Comparison of ENCODE assay signal across 8 cellular contexts in genomic region chr3:65672876-65673815, GRCh38.
A peak's percentile ranks its signal among the peaks of the same experiment; 100 is the strongest.
DNase-seq lines count a peak whose midpoint lies in the region; ATAC-seq and TF ChIP-seq lines count a peak whose summit lies in the region.

No MANE protein-coding gene starts in this region.

- WGBS in mesenchymal stem cell: 46% methylated on average over 7 of the region's 11 CpGs

- H3K18ac ChIP-seq in mesenchymal stem cell (ENCODE audit: low read depth in 1 of 2, low read length in 2 of 2): no peak overlapping the region

- TF ChIP-seq CTCF in OCI-LY3 (IDR thresholded peaks at IDR 0.05; ENCODE audit: low read depth, low read length): peak; percentile 92

- no peaks in the 10 kb centered on the region for H3K79me2 ChIP-seq in OCI-LY3 (ENCODE audit: low read length)

- H3K14ac ChIP-seq in mesenchymal stem cell (ENCODE audit: low read length in 2 of 2): no peak overlapping the region

- H3K4ac ChIP-seq in mesenchymal stem cell (ENCODE audit: low read depth in 1 of 2, low read length in 2 of 2): no peak overlapping the region

- H2BK120ac ChIP-seq in mesenchymal stem cell (ENCODE audit: low read depth, low read length): no peak overlapping the region

- H2BK5ac ChIP-seq in mesenchymal stem cell (ENCODE audit: low read depth, low read length, poor library complexity, severe bottlenecking): no peak overlapping the region

- no peak overlapping the region for H2AK5ac ChIP-seq in mesenchymal stem cell (ENCODE audit: low read length, severe bottlenecking)

- H2BK15ac ChIP-seq in mesenchymal stem cell (ENCODE audit: low read depth, poor library complexity, severe bottlenecking): no peak overlapping the region

- ATAC-seq in GM19467 (IDR thresholded peaks at IDR 0.05; ENCODE audit: unreplicated experiment) (no peak), HG03045 (IDR thresholded peaks at IDR 0.05; ENCODE audit: unreplicated experiment) (no peak)

- no peak overlapping the region for H3K27ac ChIP-seq in OCI-LY3 (ENCODE audit: low read length)
- no peak overlapping the region for H3K27ac ChIP-seq in mesenchymal stem cell (ENCODE audit: low read length, poor library complexity, severe bottlenecking)

- H2AFZ ChIP-seq in OCI-LY3 (ENCODE audit: low read depth, low read length): no peak overlapping the region
- H2AFZ ChIP-seq in mesenchymal stem cell (ENCODE audit: low read depth, low read length): no peak overlapping the region

- no peak overlapping the region for H3K23ac ChIP-seq in mesenchymal stem cell (ENCODE audit: low read length in 2 of 2)

- no peaks in the 10 kb centered on the region for H3K27me3 ChIP-seq in H7 (ENCODE audit: control insufficient read depth, insufficient read depth, low read length)
- H3K27me3 ChIP-seq in OCI-LY3 (ENCODE audit: low read depth, low read length): peaks cover 30% of the 10 kb centered on the region
- no peaks in the 10 kb centered on the region for H3K27me3 ChIP-seq in mesenchymal stem cell (ENCODE audit: control insufficient read depth in 1 of 2, insufficient read depth in 1 of 2, low read length in 2 of 2)

- peak; percentile 9 for DNase-seq in DMS153 treated with DMSO at 0.1 percent for 48 hours (lab: John Stamatoyannopoulos, UW; ENCODE audit: unreplicated experiment)
- DNase-seq in DMS153 (lab: John Stamatoyannopoulos, UW): no peak
- DNase-seq in H7: peak; percentile 13
- peak; percentile 40 to 62 for DNase-seq in dermis microvascular lymphatic vessel endothelial cell (ENCODE audit: low read depth in 2 of 2)
- peak; percentile 46 for DNase-seq in mesenchymal stem cell

- H3K9me3 ChIP-seq in OCI-LY3 (ENCODE audit: insufficient read depth, low read length): no peaks in the 10 kb centered on the region
- H3K9me3 ChIP-seq in mesenchymal stem cell (ENCODE audit: control insufficient read depth, low read length): no peaks in the 10 kb centered on the region

- H4K91ac ChIP-seq in mesenchymal stem cell (ENCODE audit: low read length): no peak overlapping the region

- no peak overlapping the region for H3K4me2 ChIP-seq in OCI-LY3 (ENCODE audit: low read length)
- no peak overlapping the region for H3K4me2 ChIP-seq in mesenchymal stem cell (ENCODE audit: low read length, poor library complexity, severe bottlenecking)

- H3K9ac ChIP-seq in OCI-LY3 (ENCODE audit: low read length): no peak overlapping the region
- no peak overlapping the region for H3K9ac ChIP-seq in mesenchymal stem cell (ENCODE audit: low read length)

- peaks cover 15% of the 10 kb centered on the region for H3K79me1 ChIP-seq in mesenchymal stem cell (replicated peaks; ENCODE audit: low read length, poor library complexity, severe bottlenecking)

- no peaks in the 10 kb centered on the region for H4K20me1 ChIP-seq in OCI-LY3 (ENCODE audit: insufficient read depth, low read length)

- H4K8ac ChIP-seq in mesenchymal stem cell (ENCODE audit: low read length): no peak overlapping the region

- no peaks in the 10 kb centered on the region for H3K36me3 ChIP-seq in H7 (replicated peaks; ENCODE audit: control insufficient read depth, insufficient read depth, low read length)
- H3K36me3 ChIP-seq in OCI-LY3 (replicated peaks; ENCODE audit: low read depth, low read length): no peaks in the 10 kb centered on the region
- H3K36me3 ChIP-seq in mesenchymal stem cell (ENCODE audit: control insufficient read depth in 1 of 2, insufficient read depth in 2 of 2, low read depth in 1 of 2, low read length in 2 of 2): no peaks in the 10 kb centered on the region

- no peak overlapping the region for H2BK12ac ChIP-seq in mesenchymal stem cell (ENCODE audit: low read length in 2 of 2)

- H3K4me1 ChIP-seq in OCI-LY3 (ENCODE audit: low read length) (no peaks in the 10 kb centered on the region), mesenchymal stem cell (ENCODE audit: control insufficient read depth, insufficient read depth, low read depth, low read length) (no peaks in the 10 kb centered on the region)

- H3K4me3 ChIP-seq in H7 (ENCODE audit: insufficient read depth, low read depth, low read length) (no peak overlapping the region), OCI-LY3 (ENCODE audit: low read length) (no peak overlapping the region), mesenchymal stem cell (ENCODE audit: insufficient read depth in 1 of 2, low read depth in 1 of 2, low read length in 2 of 2) (no peak overlapping the region)
